10 cellular contexts compared by ENCODE assay signal in genomic region chr19:38952395-38953165, GRCh38. TPM values are rescaled to one million over a fixed set of nuclear protein-coding genes. Genes with fewer than 3 reads are reported as not detected.
DNase-seq lines count a peak whose midpoint lies in the region; ATAC-seq and TF ChIP-seq lines count a peak whose summit lies in the region.
"Had no signal": no experiment of that assay in that cellular context is flagged by ENCODE, and none has a peak within 500 bp of the region (broad histone marks: within the 10 kb centered on the region; RNA-seq: fewer than 3 reads in every experiment).

No MANE protein-coding gene starts in this region.

- H3K4me3 Mint-ChIP-seq in chondrocyte (ENCODE audit: unreplicated experiment) (peak overlapping the region; percentile 38), osteocyte (ENCODE audit: unreplicated experiment) (peak overlapping the region; percentile 2)
- no peak overlapping the region for H3K4me3 Mint-ChIP-seq in activated T-cell treated with anti-CD3 and anti-CD28 coated beads, Interleukin-2, amount 50 U/mL, for 24 hours
- H3K4me3 Mint-ChIP-seq: stimulated activated naive CD8-positive, alpha-beta T cell treated with anti-CD3 and anti-CD28 coated beads, Interleukin-15, Interleukin-2, amounts not matched to agents 100 ng/mL and 50 ng/mL, for 24 hours had no signal

- DNase-seq in COR-L47 (lab: John Stamatoyannopoulos, UW) (peak; percentile 12), H7 (peak; percentile 71), NCI-H748 treated with DMSO at 0.1 percent for 48 hours (lab: John Stamatoyannopoulos, UW) (peak; percentile 76), chondrocyte (ENCODE audit: low spot score) (no peak), osteocyte (ENCODE audit: extremely low spot score, unreplicated experiment) (no peak), UCSD-AML1 (lab: John Stamatoyannopoulos, UW; ENCODE audit: unreplicated experiment) (no peak)
- no peak for DNase-seq in activated T-cell treated with anti-CD3 and anti-CD28 coated beads, Interleukin-2, amount 50 U/mL, for 24 hours

- H3K36me3 Mint-ChIP-seq in chondrocyte (ENCODE audit: low read depth) (peaks cover 10% of the 10 kb centered on the region), osteocyte (ENCODE audit: unreplicated experiment) (peaks cover 11% of the 10 kb centered on the region)
- H3K36me3 Mint-ChIP-seq in activated T-cell treated with anti-CD3 and anti-CD28 coated beads, Interleukin-2, amount 50 U/mL, for 24 hours (ENCODE audit: low read depth) = no peaks in the 10 kb centered on the region

- H3K9me3 Mint-ChIP-seq in chondrocyte (ENCODE audit: low read depth) = no peaks in the 10 kb centered on the region
- H3K9me3 Mint-ChIP-seq in osteocyte (ENCODE audit: unreplicated experiment) = no peaks in the 10 kb centered on the region
- no peaks in the 10 kb centered on the region for H3K9me3 Mint-ChIP-seq in activated T-cell treated with anti-CD3 and anti-CD28 coated beads, Interleukin-2, amount 50 U/mL, for 24 hours
- H3K9me3 Mint-ChIP-seq: stimulated activated naive CD8-positive, alpha-beta T cell treated with anti-CD3 and anti-CD28 coated beads, Interleukin-15, Interleukin-2, amounts not matched to agents 100 ng/mL and 50 ng/mL, for 24 hours had no signal

- peak; percentile 67 for TF ChIP-seq CTCF in chondrocyte (IDR thresholded peaks at IDR 0.05)
- TF ChIP-seq CTCF in osteocyte (IDR thresholded peaks at IDR 0.05) = peak; percentile 42

- no peaks in the 10 kb centered on the region for H3K27me3 ChIP-seq in H7 (ENCODE audit: control insufficient read depth, insufficient read depth, low read length)

- H3K36me3 ChIP-seq in H7 (replicated peaks; ENCODE audit: control insufficient read depth, insufficient read depth, low read length) = no peaks in the 10 kb centered on the region; the same call in 1 of the 2 replicates

- H3K4me1 Mint-ChIP-seq in chondrocyte (ENCODE audit: low read depth) (peaks cover 25% of the 10 kb centered on the region), osteocyte (ENCODE audit: unreplicated experiment) (peaks cover 16% of the 10 kb centered on the region)
- peaks cover 15% of the 10 kb centered on the region for H3K4me1 Mint-ChIP-seq in activated T-cell treated with anti-CD3 and anti-CD28 coated beads, Interleukin-2, amount 50 U/mL, for 24 hours (ENCODE audit: low read depth)

- H3K27ac Mint-ChIP-seq in chondrocyte (ENCODE audit: unreplicated experiment) (peak overlapping the region; percentile 83), osteocyte (ENCODE audit: unreplicated experiment) (no peak overlapping the region)
- H3K27ac Mint-ChIP-seq in activated T-cell treated with anti-CD3 and anti-CD28 coated beads, Interleukin-2, amount 50 U/mL, for 24 hours = no peak overlapping the region
- H3K27ac Mint-ChIP-seq: stimulated activated naive CD8-positive, alpha-beta T cell treated with anti-CD3 and anti-CD28 coated beads, Interleukin-15, Interleukin-2, amounts not matched to agents 100 ng/mL and 50 ng/mL, for 24 hours had no signal

- ATAC-seq in HG03095 (IDR thresholded peaks at IDR 0.05; ENCODE audit: unreplicated experiment) = no peak

- H3K27me3 Mint-ChIP-seq in chondrocyte (ENCODE audit: low read depth) (no peaks in the 10 kb centered on the region), osteocyte (ENCODE audit: unreplicated experiment) (no peaks in the 10 kb centered on the region)
- peaks cover 31% of the 10 kb centered on the region for H3K27me3 Mint-ChIP-seq in activated T-cell treated with anti-CD3 and anti-CD28 coated beads, Interleukin-2, amount 50 U/mL, for 24 hours

- no peak overlapping the region for H3K4me3 ChIP-seq in H7 (ENCODE audit: insufficient read depth, low read depth, low read length)

RNA-seq across cellular contexts. Expression of gene MRPS12, which starts 21.8 kb away (rescaled TPM):
- total RNA-seq in H7 (2014; rRNA removed; shearing (Covaris generic)) = 106 and 115 TPM in 2 replicates
- 23.1 to 34.0 TPM (median 27.7 TPM) in 3 replicates for total RNA-seq in chondrocyte
- 29.3 and 30.7 TPM in 2 replicates for total RNA-seq in osteocyte

RNA-seq across cellular contexts. Expression of gene SARS2, which starts 22.0 kb away (rescaled TPM):
- total RNA-seq in H7 (2014; rRNA removed; shearing (Covaris generic)) = 65.9 and 75.6 TPM in 2 replicates
- total RNA-seq in chondrocyte (14.4 to 25.8 TPM (median 15.6 TPM) in 3 replicates), osteocyte (25.0 and 26.7 TPM in 2 replicates)

RNA-seq across cellular contexts. Expression of gene FBXO17, which starts 23.0 kb away (rescaled TPM):
- 22.2 and 25.3 TPM in 2 replicates for total RNA-seq in H7 (2014; rRNA removed; shearing (Covaris generic))
- total RNA-seq in chondrocyte (40.2 to 44.9 TPM (median 40.6 TPM) in 3 replicates), osteocyte (41.3 and 44.9 TPM in 2 replicates)

RNA-seq across cellular contexts. Expression of gene CCER2, which starts 40.6 kb away (rescaled TPM):
- 0.07 TPM in 1 of 2 replicates, not detected in the other for total RNA-seq in H7 (2014; rRNA removed; shearing (Covaris generic))
- total RNA-seq in chondrocyte = 0.69 TPM in 1 of 3 replicates, not detected in the others
- 0.43 TPM in 1 of 2 replicates, not detected in the other for total RNA-seq in osteocyte
- total RNA-seq: LHCN-M2 had no signal

RNA-seq across cellular contexts. Expression of gene NFKBIB, which starts 52.8 kb away (rescaled TPM):
- total RNA-seq in H7 (2014; rRNA removed; shearing (Covaris generic)) = 26.0 and 30.6 TPM in 2 replicates
- total RNA-seq in chondrocyte (15.3 to 17.3 TPM (median 15.8 TPM) in 3 replicates), osteocyte (18.0 and 18.7 TPM in 2 replicates)

Comparison
In these comparisons a context has a peak if more than half of its experiments do, and no peak if none do; other contexts are left out.
1. DNase-seq: peak in COR-L47 (single experiment), H7 (single experiment) and NCI-H748 treated with DMSO at 0.1 percent for 48 hours (single experiment); none in chondrocyte (single experiment), osteocyte (single experiment), activated T-cell treated with anti-CD3 and anti-CD28 coated beads, Interleukin-2, amount 50 U/mL, for 24 hours (single experiment) and UCSD-AML1 (single experiment).